In the genomic region with DNA sequence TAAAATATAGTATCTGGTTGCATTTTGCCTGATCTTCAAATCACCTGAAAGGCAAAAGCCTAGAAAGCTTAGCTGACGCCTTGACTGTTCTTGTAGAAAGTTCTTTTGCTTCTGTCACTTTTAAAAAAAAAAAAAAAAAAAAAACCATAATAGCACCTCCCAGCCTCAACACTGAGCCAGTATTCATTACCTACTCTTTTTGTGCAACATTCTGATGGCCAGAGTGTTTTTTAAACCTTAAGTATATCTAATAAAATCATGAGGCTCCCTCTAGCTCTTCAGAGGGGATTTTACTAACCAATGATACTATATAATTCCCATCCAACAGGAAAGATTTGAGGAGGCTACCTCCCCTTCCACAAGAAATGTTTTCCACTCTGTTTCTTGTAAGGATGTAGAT, we compare ENCODE assay signal across 1 cellular context.
TF ChIP-seq lines count a peak whose summit lies in the region.

No MANE protein-coding gene starts in this region.

TF ChIP-seq in GM23338, 12 proteins besides CTCF, POLR2A, EP300 and RAD21 (continued from another document):
- TF ChIP-seq ZNF462 (CRISPR knock-in tag; IDR thresholded peaks at IDR 0.05) (no peak), ZNF331 (CRISPR knock-in tag; IDR thresholded peaks at IDR 0.05; ENCODE audit: low read depth) (no peak), EZH2phosphoT487 (IDR thresholded peaks at IDR 0.05; ENCODE audit: unreplicated experiment) (no peak), STAT1 (IDR thresholded peaks at IDR 0.05; ENCODE audit: unreplicated experiment) (no peak), REST (IDR thresholded peaks at IDR 0.05; ENCODE audit: unreplicated experiment) (no peak), NANOG (IDR thresholded peaks at IDR 0.05; ENCODE audit: borderline replicate concordance) (no peak), EZH2 (IDR thresholded peaks at IDR 0.05; ENCODE audit: low read depth, unreplicated experiment) (no peak), POLR2AphosphoS5 (IDR thresholded peaks at IDR 0.05; ENCODE audit: low read depth) (no peak)
